In the genomic region with DNA sequence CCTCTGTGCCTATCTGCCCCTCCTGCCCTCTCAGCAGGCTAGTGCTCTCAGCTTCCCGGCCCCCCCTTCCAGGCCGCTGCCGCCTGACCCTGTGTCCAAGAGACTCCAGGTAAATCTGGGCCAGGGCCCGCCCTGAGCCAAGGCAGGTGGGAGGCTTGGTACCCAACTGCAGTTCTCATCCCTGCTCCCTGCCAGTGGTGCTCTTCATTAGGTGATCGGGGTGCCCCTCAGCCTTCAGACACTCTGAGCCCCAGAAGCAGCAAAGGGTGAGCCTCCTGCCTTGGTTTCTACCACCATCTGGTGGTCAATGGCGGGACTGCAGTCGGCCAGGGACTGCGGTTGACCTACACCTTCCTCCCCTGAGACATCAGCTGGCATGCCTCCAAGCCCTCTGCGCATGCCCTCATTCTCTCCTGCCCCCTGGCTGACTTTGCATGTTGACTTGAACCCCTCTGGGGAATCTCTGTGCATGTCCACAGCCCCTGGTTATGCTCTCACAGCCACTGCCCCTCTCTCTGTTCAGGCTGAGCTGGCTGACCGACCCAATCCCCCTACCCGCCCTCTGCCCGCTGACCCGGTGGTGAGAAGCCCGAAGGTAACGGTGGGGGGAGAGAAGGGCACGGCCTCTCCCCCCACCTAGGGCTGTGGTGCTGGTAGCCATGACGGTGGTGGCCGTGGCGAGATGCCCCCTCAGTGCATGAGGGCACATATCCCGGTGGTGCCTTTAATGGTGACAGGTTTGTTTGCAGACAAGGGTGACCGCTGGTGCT, we compare ENCODE assay signal across 9 cellular contexts. TPM values are rescaled to one million over a fixed set of nuclear protein-coding genes. Genes with fewer than 3 reads are reported as not detected.
DNase-seq lines count a peak whose midpoint lies in the region; ATAC-seq, FAIRE-seq and TF ChIP-seq lines count a peak whose summit lies in the region.
"Had no signal": no experiment of that assay in that cellular context is flagged by ENCODE, and none has a peak within 500 bp of the region (broad histone marks: within the 10 kb centered on the region; RNA-seq: fewer than 3 reads in every experiment).

No MANE protein-coding gene starts in this region.

- intact Hi-C loops in MCF 10A (cut with micrococcal nuclease): loop anchor here (1.0 kb wide), 2 partner anchors 9 to 16 kb away; no protein-coding TSS in a partner anchor

- H3K27me3 Mint-ChIP-seq in MCF 10A (ENCODE audit: insufficient read depth, unreplicated experiment): no peaks in the 10 kb centered on the region

- H3K36me3 Mint-ChIP-seq in MCF 10A (ENCODE audit: insufficient read depth, unreplicated experiment): peaks cover 58% of the 10 kb centered on the region

- peak; percentile 92 for FAIRE-seq in G401.6 (lab: Jason Lieb, UNC)
- FAIRE-seq: islet of Langerhans had no signal

- CTCF ChIA-PET in MCF 10A (lab: Yijun Ruan, JAX): interaction anchor here (0.5 to 13.1 kb wide), 41 partner anchors 9 to 502 kb away, joined by 3 to 231 read pairs (median 4); a partner anchor contains a TSS

- no TSS peak for BruUV-seq in MCF 10A (replicated peaks; lab: Mats Ljungman, UMichigan)

- H3K9me3 Mint-ChIP-seq in MCF 10A (ENCODE audit: unreplicated experiment): no peaks in the 10 kb centered on the region

- DNase-seq in NCI-H226 (peak; percentile 75), MCF 10A (ENCODE audit: unreplicated experiment) (peak; percentile 93), islet precursor cell (peak; percentile 93)
- peak; percentile 91 to 98 (median 95) for DNase-seq in stimulated activated CD4-positive, alpha-beta T cell treated with anti-CD3 and anti-CD28 coated beads, Interleukin-1b, Interleukin-23, amount 100 ng/mL, for 24 hours (ENCODE audit: low read depth in 4 of 4, low spot score in 1 of 4)

- POLR2A ChIA-PET in MCF 10A (lab: Yijun Ruan, JAX): interaction anchor here (0.6 to 7.5 kb wide), 13 partner anchors 8 to 159 kb away, joined by 3 to 76 read pairs (median 4); a partner anchor contains a TSS

- ATAC-seq in HG03135 (IDR thresholded peaks at IDR 0.05; ENCODE audit: unreplicated experiment): peak; percentile 42
- no peak for ATAC-seq in GM21825 (IDR thresholded peaks at IDR 0.05; ENCODE audit: unreplicated experiment)

- TF ChIP-seq CTCF in WI38 (IDR thresholded peaks at IDR 0.05; ENCODE audit: low read depth, low read length) (peak; percentile 100), MCF 10A (IDR thresholded peaks at IDR 0.05; ENCODE audit: unreplicated experiment) (peak; percentile 100)

- no peak overlapping the region for H3K4me3 ChIP-seq in WI38 (ENCODE audit: low read depth, low read length)

- no peak overlapping the region for H3K4me3 Mint-ChIP-seq in MCF 10A (ENCODE audit: unreplicated experiment)

- no peak overlapping the region for H3K27ac Mint-ChIP-seq in MCF 10A (ENCODE audit: low read depth, unreplicated experiment)

- peaks cover 31% of the 10 kb centered on the region for H3K4me1 Mint-ChIP-seq in MCF 10A (ENCODE audit: insufficient read depth, unreplicated experiment)

RNA-seq across cellular contexts. Expression of a gene that starts 2.0 kb away (rescaled TPM):
- total RNA-seq in MCF 10A (2022): 7.4 and 9.5 TPM in 2 replicates

RNA-seq across cellular contexts. Expression of a gene that starts 10.4 kb away (rescaled TPM):
- 385 and 456 TPM in 2 replicates for total RNA-seq in MCF 10A (2022)

RNA-seq across cellular contexts. Expression of a gene that starts 17.1 kb away (rescaled TPM):
- 1.6 and 1.7 TPM in 2 replicates for total RNA-seq in MCF 10A (2022)

RNA-seq across cellular contexts. Expression of a gene that starts 27.9 kb away (rescaled TPM):
- 0.21 and 0.42 TPM in 2 replicates for total RNA-seq in MCF 10A (2022)

RNA-seq across cellular contexts. Expression of a gene that starts 28.0 kb away (rescaled TPM):
- 0.91 and 1.8 TPM in 2 replicates for total RNA-seq in MCF 10A (2022)
